In the genomic region with DNA sequence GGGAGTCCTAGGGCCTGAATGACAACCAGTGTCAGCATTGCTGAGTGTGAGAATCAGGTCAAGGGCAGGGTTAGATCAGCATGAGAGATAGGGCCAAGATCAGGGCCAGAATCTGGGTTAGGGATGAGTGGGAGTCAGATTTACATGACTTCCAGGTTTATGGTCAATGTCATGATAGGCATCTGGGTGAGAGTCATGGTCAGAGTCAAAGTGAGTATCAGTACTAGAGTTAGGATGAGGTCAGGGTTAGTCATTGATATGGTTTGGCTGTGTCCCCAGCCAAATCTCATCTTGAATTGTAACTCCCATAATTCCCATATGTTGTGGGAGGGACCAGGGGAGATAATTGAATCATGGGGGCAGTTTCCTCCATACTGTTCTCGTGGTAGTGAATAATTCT, we compare ENCODE assay signal across 1 cellular context.
TF ChIP-seq lines count a peak whose summit lies in the region.

No MANE protein-coding gene starts in this region.

TF ChIP-seq in K562, 482 proteins besides CTCF, POLR2A, EP300 and RAD21 (continues in another document):
- no peak for TF ChIP-seq DNMT1 (IDR thresholded peaks at IDR 0.05)
- TF ChIP-seq, protein P1, sequence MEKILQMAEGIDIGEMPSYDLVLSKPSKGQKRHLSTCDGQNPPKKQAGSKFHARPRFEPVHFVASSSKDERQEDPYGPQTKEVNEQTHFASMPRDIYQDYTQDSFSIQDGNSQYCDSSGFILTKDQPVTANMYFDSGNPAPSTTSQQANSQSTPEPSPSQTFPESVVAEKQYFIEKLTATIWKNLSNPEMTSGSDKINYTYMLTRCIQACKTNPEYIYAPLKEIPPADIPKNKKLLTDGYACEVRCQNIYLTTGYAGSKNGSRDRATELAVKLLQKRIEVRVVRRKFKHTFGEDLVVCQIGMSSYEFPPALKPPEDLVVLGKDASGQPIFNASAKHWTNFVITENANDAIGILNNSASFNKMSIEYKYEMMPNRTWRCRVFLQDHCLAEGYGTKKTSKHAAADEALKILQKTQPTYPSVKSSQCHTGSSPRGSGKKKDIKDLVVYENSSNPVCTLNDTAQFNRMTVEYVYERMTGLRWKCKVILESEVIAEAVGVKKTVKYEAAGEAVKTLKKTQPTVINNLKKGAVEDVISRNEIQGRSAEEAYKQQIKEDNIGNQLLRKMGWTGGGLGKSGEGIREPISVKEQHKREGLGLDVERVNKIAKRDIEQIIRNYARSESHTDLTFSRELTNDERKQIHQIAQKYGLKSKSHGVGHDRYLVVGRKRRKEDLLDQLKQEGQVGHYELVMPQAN (IDR thresholded peaks at IDR 0.05; ENCODE audit: borderline replicate concordance) = no peak
- TF ChIP-seq, protein P2, sequence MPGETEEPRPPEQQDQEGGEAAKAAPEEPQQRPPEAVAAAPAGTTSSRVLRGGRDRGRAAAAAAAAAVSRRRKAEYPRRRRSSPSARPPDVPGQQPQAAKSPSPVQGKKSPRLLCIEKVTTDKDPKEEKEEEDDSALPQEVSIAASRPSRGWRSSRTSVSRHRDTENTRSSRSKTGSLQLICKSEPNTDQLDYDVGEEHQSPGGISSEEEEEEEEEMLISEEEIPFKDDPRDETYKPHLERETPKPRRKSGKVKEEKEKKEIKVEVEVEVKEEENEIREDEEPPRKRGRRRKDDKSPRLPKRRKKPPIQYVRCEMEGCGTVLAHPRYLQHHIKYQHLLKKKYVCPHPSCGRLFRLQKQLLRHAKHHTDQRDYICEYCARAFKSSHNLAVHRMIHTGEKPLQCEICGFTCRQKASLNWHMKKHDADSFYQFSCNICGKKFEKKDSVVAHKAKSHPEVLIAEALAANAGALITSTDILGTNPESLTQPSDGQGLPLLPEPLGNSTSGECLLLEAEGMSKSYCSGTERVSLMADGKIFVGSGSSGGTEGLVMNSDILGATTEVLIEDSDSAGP (CRISPR knock-in tag; IDR thresholded peaks at IDR 0.05) = no peak
- no peak for TF ChIP-seq SMAD3 (CRISPR knock-in tag; conservative IDR thresholded peaks at IDR 0.05)
- TF ChIP-seq CHD2 (IDR thresholded peaks at IDR 0.05; ENCODE audit: low read depth, low read length) = peak; percentile 27; the same call in 1 of the 2 replicates
- no peak for TF ChIP-seq DACH1 (IDR thresholded peaks at IDR 0.05; ENCODE audit: partially characterized antibody)
- TF ChIP-seq ARID1B (IDR thresholded peaks at IDR 0.05) = peak; percentile 37; the same call in 1 of the 2 replicates
- TF ChIP-seq ELF1 (tag; IDR thresholded peaks at IDR 0.05) = no peak
- TF ChIP-seq PTRF (tag; IDR thresholded peaks at IDR 0.05) = no peak
- TF ChIP-seq NEUROD1 (IDR thresholded peaks at IDR 0.05; ENCODE audit: borderline replicate concordance, low read depth, low read length, partially characterized antibody) = no peak
- TF ChIP-seq ZNF175 (CRISPR knock-in tag; IDR thresholded peaks at IDR 0.05; ENCODE audit: low read depth) = no peak
- TF ChIP-seq, protein P3, sequence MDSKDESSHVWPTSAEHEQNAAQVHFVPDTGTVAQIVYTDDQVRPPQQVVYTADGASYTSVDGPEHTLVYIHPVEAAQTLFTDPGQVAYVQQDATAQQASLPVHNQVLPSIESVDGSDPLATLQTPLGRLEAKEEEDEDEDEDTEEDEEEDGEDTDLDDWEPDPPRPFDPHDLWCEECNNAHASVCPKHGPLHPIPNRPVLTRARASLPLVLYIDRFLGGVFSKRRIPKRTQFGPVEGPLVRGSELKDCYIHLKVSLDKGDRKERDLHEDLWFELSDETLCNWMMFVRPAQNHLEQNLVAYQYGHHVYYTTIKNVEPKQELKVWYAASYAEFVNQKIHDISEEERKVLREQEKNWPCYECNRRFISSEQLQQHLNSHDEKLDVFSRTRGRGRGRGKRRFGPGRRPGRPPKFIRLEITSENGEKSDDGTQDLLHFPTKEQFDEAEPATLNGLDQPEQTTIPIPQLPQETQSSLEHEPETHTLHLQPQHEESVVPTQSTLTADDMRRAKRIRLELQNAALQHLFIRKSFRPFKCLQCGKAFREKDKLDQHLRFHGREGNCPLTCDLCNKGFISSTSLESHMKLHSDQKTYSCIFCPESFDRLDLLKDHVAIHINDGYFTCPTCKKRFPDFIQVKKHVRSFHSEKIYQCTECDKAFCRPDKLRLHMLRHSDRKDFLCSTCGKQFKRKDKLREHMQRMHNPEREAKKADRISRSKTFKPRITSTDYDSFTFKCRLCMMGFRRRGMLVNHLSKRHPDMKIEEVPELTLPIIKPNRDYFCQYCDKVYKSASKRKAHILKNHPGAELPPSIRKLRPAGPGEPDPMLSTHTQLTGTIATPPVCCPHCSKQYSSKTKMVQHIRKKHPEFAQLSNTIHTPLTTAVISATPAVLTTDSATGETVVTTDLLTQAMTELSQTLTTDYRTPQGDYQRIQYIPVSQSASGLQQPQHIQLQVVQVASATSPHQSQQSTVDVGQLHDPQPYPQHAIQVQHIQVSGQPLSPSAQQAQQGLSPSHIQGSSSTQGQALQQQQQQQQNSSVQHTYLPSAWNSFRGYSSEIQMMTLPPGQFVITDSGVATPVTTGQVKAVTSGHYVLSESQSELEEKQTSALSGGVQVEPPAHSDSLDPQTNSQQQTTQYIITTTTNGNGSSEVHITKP (IDR thresholded peaks at IDR 0.05; ENCODE audit: partially characterized antibody) = no peak
- no peak for TF ChIP-seq KAT8 (IDR thresholded peaks at IDR 0.05; ENCODE audit: low read depth)
- no peak for TF ChIP-seq NONO (IDR thresholded peaks at IDR 0.05; ENCODE audit: low read depth in 2 of 2, low read length in 1 of 2)
- no peak for TF ChIP-seq ZNF589 (CRISPR knock-in tag; IDR thresholded peaks at IDR 0.05; ENCODE audit: low read depth)
- TF ChIP-seq PRPF4 (IDR thresholded peaks at IDR 0.05; ENCODE audit: insufficient read depth, low read depth, low read length, poor library complexity, severe bottlenecking) = no peak
- no peak for TF ChIP-seq CAMTA2 (CRISPR knock-in tag; conservative IDR thresholded peaks at IDR 0.05)
- no peak for TF ChIP-seq CCAR2 (IDR thresholded peaks at IDR 0.05; ENCODE audit: low read depth, low read length)
- no peak for TF ChIP-seq BCOR (IDR thresholded peaks at IDR 0.05)
- TF ChIP-seq, protein P4, sequence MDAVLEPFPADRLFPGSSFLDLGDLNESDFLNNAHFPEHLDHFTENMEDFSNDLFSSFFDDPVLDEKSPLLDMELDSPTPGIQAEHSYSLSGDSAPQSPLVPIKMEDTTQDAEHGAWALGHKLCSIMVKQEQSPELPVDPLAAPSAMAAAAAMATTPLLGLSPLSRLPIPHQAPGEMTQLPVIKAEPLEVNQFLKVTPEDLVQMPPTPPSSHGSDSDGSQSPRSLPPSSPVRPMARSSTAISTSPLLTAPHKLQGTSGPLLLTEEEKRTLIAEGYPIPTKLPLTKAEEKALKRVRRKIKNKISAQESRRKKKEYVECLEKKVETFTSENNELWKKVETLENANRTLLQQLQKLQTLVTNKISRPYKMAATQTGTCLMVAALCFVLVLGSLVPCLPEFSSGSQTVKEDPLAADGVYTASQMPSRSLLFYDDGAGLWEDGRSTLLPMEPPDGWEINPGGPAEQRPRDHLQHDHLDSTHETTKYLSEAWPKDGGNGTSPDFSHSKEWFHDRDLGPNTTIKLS (IDR thresholded peaks at IDR 0.05; ENCODE audit: borderline replicate concordance, low read depth) = no peak
- TF ChIP-seq, protein P5, sequence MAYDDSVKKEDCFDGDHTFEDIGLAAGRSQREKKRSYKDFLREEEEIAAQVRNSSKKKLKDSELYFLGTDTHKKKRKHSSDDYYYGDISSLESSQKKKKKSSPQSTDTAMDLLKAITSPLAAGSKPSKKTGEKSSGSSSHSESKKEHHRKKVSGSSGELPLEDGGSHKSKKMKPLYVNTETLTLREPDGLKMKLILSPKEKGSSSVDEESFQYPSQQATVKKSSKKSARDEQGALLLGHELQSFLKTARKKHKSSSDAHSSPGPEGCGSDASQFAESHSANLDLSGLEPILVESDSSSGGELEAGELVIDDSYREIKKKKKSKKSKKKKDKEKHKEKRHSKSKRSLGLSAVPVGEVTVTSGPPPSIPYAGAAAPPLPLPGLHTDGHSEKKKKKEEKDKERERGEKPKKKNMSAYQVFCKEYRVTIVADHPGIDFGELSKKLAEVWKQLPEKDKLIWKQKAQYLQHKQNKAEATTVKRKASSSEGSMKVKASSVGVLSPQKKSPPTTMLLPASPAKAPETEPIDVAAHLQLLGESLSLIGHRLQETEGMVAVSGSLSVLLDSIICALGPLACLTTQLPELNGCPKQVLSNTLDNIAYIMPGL (CRISPR knock-in tag; IDR thresholded peaks at IDR 0.05) = no peak
- peak; percentile 95 for TF ChIP-seq FOSL1 (tag; conservative IDR thresholded peaks at IDR 0.05)
- no peak for TF ChIP-seq SMAD2 (IDR thresholded peaks at IDR 0.05; ENCODE audit: low read depth, low read length)
- peak; percentile 38; the same call in 1 of the 2 replicates for TF ChIP-seq JUN (IDR thresholded peaks at IDR 0.05; ENCODE audit: borderline replicate concordance, low read depth, low read length)
- TF ChIP-seq JUN (CRISPR knock-in tag; IDR thresholded peaks at IDR 0.05; ENCODE audit: borderline replicate concordance) = no peak
- TF ChIP-seq, protein P6, sequence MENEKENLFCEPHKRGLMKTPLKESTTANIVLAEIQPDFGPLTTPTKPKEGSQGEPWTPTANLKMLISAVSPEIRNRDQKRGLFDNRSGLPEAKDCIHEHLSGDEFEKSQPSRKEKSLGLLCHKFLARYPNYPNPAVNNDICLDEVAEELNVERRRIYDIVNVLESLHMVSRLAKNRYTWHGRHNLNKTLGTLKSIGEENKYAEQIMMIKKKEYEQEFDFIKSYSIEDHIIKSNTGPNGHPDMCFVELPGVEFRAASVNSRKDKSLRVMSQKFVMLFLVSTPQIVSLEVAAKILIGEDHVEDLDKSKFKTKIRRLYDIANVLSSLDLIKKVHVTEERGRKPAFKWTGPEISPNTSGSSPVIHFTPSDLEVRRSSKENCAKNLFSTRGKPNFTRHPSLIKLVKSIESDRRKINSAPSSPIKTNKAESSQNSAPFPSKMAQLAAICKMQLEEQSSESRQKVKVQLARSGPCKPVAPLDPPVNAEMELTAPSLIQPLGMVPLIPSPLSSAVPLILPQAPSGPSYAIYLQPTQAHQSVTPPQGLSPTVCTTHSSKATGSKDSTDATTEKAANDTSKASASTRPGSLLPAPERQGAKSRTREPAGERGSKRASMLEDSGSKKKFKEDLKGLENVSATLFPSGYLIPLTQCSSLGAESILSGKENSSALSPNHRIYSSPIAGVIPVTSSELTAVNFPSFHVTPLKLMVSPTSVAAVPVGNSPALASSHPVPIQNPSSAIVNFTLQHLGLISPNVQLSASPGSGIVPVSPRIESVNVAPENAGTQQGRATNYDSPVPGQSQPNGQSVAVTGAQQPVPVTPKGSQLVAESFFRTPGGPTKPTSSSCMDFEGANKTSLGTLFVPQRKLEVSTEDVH (IDR thresholded peaks at IDR 0.05; ENCODE audit: low read depth, partially characterized antibody) = no peak
- TF ChIP-seq KDM1A (IDR thresholded peaks at IDR 0.05) = peak; percentile 80 to 83
- no peak for TF ChIP-seq TBL1XR1 (IDR thresholded peaks at IDR 0.05; ENCODE audit: low read length in 2 of 2)
- no peak for TF ChIP-seq SNRNP70 (optimal IDR thresholded peaks at IDR 0.05; ENCODE audit: low read depth, low read length)
- TF ChIP-seq CEBPG (CRISPR knock-in tag; IDR thresholded peaks at IDR 0.05) = no peak
- TF ChIP-seq CEBPG (tag; conservative IDR thresholded peaks at IDR 0.05 in 1 of 2, IDR thresholded peaks at IDR 0.05 in 1 of 2) = no peak
- no peak for TF ChIP-seq RBBP5 (IDR thresholded peaks at IDR 0.05; ENCODE audit: borderline replicate concordance, insufficient read depth, low read length, poor library complexity, severe bottlenecking)
- TF ChIP-seq, protein P7, sequence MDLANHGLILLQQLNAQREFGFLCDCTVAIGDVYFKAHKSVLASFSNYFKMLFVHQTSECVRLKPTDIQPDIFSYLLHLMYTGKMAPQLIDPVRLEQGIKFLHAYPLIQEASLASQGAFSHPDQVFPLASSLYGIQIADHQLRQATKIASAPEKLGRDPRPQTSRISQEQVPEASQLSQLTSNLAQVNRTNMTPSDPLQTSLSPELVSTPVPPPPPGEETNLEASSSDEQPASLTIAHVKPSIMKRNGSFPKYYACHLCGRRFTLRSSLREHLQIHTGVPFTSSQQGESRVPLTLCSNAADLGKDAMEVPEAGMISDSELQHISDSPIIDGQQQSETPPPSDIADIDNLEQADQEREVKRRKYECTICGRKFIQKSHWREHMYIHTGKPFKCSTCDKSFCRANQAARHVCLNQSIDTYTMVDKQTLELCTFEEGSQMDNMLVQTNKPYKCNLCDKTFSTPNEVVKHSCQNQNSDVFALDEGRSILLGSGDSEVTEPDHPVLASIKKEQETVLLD (IDR thresholded peaks at IDR 0.05) = no peak
- TF ChIP-seq SPI1 (IDR thresholded peaks at IDR 0.05; ENCODE audit: borderline replicate concordance, low read depth, low read length) = no peak
- TF ChIP-seq, protein P8, sequence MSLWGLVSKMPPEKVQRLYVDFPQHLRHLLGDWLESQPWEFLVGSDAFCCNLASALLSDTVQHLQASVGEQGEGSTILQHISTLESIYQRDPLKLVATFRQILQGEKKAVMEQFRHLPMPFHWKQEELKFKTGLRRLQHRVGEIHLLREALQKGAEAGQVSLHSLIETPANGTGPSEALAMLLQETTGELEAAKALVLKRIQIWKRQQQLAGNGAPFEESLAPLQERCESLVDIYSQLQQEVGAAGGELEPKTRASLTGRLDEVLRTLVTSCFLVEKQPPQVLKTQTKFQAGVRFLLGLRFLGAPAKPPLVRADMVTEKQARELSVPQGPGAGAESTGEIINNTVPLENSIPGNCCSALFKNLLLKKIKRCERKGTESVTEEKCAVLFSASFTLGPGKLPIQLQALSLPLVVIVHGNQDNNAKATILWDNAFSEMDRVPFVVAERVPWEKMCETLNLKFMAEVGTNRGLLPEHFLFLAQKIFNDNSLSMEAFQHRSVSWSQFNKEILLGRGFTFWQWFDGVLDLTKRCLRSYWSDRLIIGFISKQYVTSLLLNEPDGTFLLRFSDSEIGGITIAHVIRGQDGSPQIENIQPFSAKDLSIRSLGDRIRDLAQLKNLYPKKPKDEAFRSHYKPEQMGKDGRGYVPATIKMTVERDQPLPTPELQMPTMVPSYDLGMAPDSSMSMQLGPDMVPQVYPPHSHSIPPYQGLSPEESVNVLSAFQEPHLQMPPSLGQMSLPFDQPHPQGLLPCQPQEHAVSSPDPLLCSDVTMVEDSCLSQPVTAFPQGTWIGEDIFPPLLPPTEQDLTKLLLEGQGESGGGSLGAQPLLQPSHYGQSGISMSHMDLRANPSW (CRISPR knock-in tag; IDR thresholded peaks at IDR 0.05) = no peak
- TF ChIP-seq NR3C1 (CRISPR knock-in tag; IDR thresholded peaks at IDR 0.05) = no peak
- no peak for TF ChIP-seq ZNF212 (CRISPR knock-in tag; IDR thresholded peaks at IDR 0.05)
- no peak for TF ChIP-seq NFYB (IDR thresholded peaks at IDR 0.05; ENCODE audit: extremely low read depth, insufficient read length)
- no peak for TF ChIP-seq ZEB2 (IDR thresholded peaks at IDR 0.05)
- no peak for TF ChIP-seq NCOA4 (IDR thresholded peaks at IDR 0.05; ENCODE audit: partially characterized antibody)
- no peak for TF ChIP-seq SUPT5H (IDR thresholded peaks at IDR 0.05)
- no peak for TF ChIP-seq ZNF239 (CRISPR knock-in tag; IDR thresholded peaks at IDR 0.05)
- TF ChIP-seq, protein P9, sequence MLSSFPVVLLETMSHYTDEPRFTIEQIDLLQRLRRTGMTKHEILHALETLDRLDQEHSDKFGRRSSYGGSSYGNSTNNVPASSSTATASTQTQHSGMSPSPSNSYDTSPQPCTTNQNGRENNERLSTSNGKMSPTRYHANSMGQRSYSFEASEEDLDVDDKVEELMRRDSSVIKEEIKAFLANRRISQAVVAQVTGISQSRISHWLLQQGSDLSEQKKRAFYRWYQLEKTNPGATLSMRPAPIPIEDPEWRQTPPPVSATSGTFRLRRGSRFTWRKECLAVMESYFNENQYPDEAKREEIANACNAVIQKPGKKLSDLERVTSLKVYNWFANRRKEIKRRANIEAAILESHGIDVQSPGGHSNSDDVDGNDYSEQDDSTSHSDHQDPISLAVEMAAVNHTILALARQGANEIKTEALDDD (IDR thresholded peaks at IDR 0.05) = peak; percentile 90
- TF ChIP-seq SAP30 (IDR thresholded peaks at IDR 0.05; ENCODE audit: borderline replicate concordance, insufficient read depth, low read depth, low read length, poor library complexity, severe bottlenecking) = no peak
- TF ChIP-seq MTA1 (IDR thresholded peaks at IDR 0.05; ENCODE audit: borderline replicate concordance) = 0 out of 2 replicates have a peak, but pooled peaks have one; percentile 13
